In genomic region chr4:108058685-108059440, GRCh38 we compare ENCODE assay signal across 14 cellular contexts.
DNase-seq lines count a peak whose midpoint lies in the region; ATAC-seq and TF ChIP-seq lines count a peak whose summit lies in the region.
"Had no signal": no experiment of that assay in that cellular context is flagged by ENCODE, and none has a peak within 500 bp of the region (broad histone marks: within the 10 kb centered on the region; RNA-seq: fewer than 3 reads in every experiment).

No MANE protein-coding gene starts in this region.

- no peaks in the 10 kb centered on the region for H3K79me2 ChIP-seq in neural progenitor cell (ENCODE audit: low read depth)

- H3K4me1 ChIP-seq in neural progenitor cell, result no peaks in the 10 kb centered on the region
- H3K4me1 ChIP-seq: A549, tibial nerve had no signal

- H3K4me2 ChIP-seq in neural progenitor cell, result no peak overlapping the region
- H3K4me2 ChIP-seq: A549 had no signal

- DNase-seq in NCI-H1417 (lab: John Stamatoyannopoulos, UW) (peak in 2 of 3 experiments; percentile 26 to 76), NCI-H1417 treated with DMSO at 0.1 percent for 48 hours (lab: John Stamatoyannopoulos, UW) (no peak), NCI-H146 treated with DMSO at 0.1 percent for 48 hours (lab: John Stamatoyannopoulos, UW; ENCODE audit: unreplicated experiment) (peak; percentile 35), astrocyte of the hippocampus (ENCODE audit: low read depth, low spot score) (peak; percentile 74), neural progenitor cell (ENCODE audit: low spot score) (peak; percentile 28), SIG-M5 (lab: John Stamatoyannopoulos, UW) (no peak)
- DNase-seq: activated CD8-positive, alpha-beta memory T cell treated with anti-CD3 and anti-CD28 coated beads, Interleukin-2, amount 50 U/mL, for 4 hours; NCI-H187; stimulated activated CD4-positive, alpha-beta T cell treated with anti-CD3 and anti-CD28 coated beads, Interleukin-4, amount 100 ng/mL, for 24 hours had no signal

- H4K20me1 ChIP-seq in neural progenitor cell (ENCODE audit: low read depth), result no peaks in the 10 kb centered on the region

- no peak for ATAC-seq in SK-N-SH treated with all-trans-retinoic acid at 6 μM for 48 hours
- ATAC-seq in HG02870 (IDR thresholded peaks at IDR 0.05; ENCODE audit: unreplicated experiment), result no peak
- ATAC-seq: A549 had no signal

- no peaks in the 10 kb centered on the region for H3K27me3 Mint-ChIP-seq in neural progenitor cell (ENCODE audit: insufficient read depth, low read depth)

- H3K36me3 ChIP-seq in neural progenitor cell, result no peaks in the 10 kb centered on the region
- H3K36me3 ChIP-seq: tibial nerve had no signal

- H3K27ac ChIP-seq in neural progenitor cell, result no peak overlapping the region
- H3K27ac ChIP-seq: A549, tibial nerve had no signal

- no peaks in the 10 kb centered on the region for H3K27me3 ChIP-seq in neural progenitor cell
- H3K27me3 ChIP-seq: tibial nerve had no signal

- H3K27ac Mint-ChIP-seq in neural progenitor cell, result no peak overlapping the region
- H3K27ac Mint-ChIP-seq: dendritic cell treated with granulocyte-macrophage colony-stimulating factor and Interleukin-4, amounts not matched to agents 40 ng/mL and 50 ng/mL, for 4 days had no signal

- no peaks in the 10 kb centered on the region for H3F3A ChIP-seq in neural progenitor cell (ENCODE audit: low read depth)

- H3K4me1 Mint-ChIP-seq in neural progenitor cell, result peaks cover 6% of the 10 kb centered on the region

- no peak for TF ChIP-seq CTCF in neural progenitor cell (IDR thresholded peaks at IDR 0.05)

- no peaks in the 10 kb centered on the region for H3K9me3 ChIP-seq in neural progenitor cell (ENCODE audit: low read depth)
- H3K9me3 ChIP-seq: A549, tibial nerve had no signal

- H3K36me3 Mint-ChIP-seq in neural progenitor cell, result peaks cover 27% of the 10 kb centered on the region

- H3K9ac ChIP-seq in neural progenitor cell, result no peak overlapping the region

- H3K4me3 ChIP-seq in neural progenitor cell, result no peak overlapping the region
- H3K4me3 ChIP-seq: A549, tibial nerve had no signal

- no peaks in the 10 kb centered on the region for H3K9me3 Mint-ChIP-seq in neural progenitor cell
- H3K9me3 Mint-ChIP-seq: dendritic cell treated with granulocyte-macrophage colony-stimulating factor and Interleukin-4, amounts not matched to agents 40 ng/mL and 50 ng/mL, for 4 days had no signal

- no peak overlapping the region for H2AFZ ChIP-seq in neural progenitor cell (replicated peaks)

- H3K4me3 Mint-ChIP-seq in neural progenitor cell, result no peak overlapping the region
- H3K4me3 Mint-ChIP-seq: dendritic cell treated with granulocyte-macrophage colony-stimulating factor and Interleukin-4, amounts not matched to agents 40 ng/mL and 50 ng/mL, for 4 days had no signal

TF ChIP-seq in SK-N-SH treated with all-trans-retinoic acid at 6 μM for 48 hours, 23 proteins besides CTCF, POLR2A, EP300 and RAD21 (continues in another document):
- no peak for TF ChIP-seq TCF4 (CRISPR knock-in tag; IDR thresholded peaks at IDR 0.05; ENCODE audit: borderline replicate concordance)
- TF ChIP-seq GLIS3 (CRISPR knock-in tag; IDR thresholded peaks at IDR 0.05), result no peak
- no peak for TF ChIP-seq ZFP3 (CRISPR knock-in tag; IDR thresholded peaks at IDR 0.05)
- TF ChIP-seq CREB5 (CRISPR knock-in tag; IDR thresholded peaks at IDR 0.05; ENCODE audit: low read depth), result no peak
- TF ChIP-seq ESRRG (CRISPR knock-in tag; IDR thresholded peaks at IDR 0.05), result no peak
- TF ChIP-seq CSRNP3 (CRISPR knock-in tag; IDR thresholded peaks at IDR 0.05), result no peak
- no peak for TF ChIP-seq TOX (CRISPR knock-in tag; IDR thresholded peaks at IDR 0.05; ENCODE audit: borderline replicate concordance)
- TF ChIP-seq SNAI2 (CRISPR knock-in tag; IDR thresholded peaks at IDR 0.05), result no peak
- no peak for TF ChIP-seq CSDC2 (CRISPR knock-in tag; IDR thresholded peaks at IDR 0.05)
- TF ChIP-seq ZNF70 (CRISPR knock-in tag; IDR thresholded peaks at IDR 0.05), result no peak
- no peak for TF ChIP-seq RARB (CRISPR knock-in tag; IDR thresholded peaks at IDR 0.05)
- no peak for TF ChIP-seq POU6F1 (CRISPR knock-in tag; IDR thresholded peaks at IDR 0.05; ENCODE audit: borderline replicate concordance, low read depth)
- TF ChIP-seq ZFP30 (CRISPR knock-in tag; IDR thresholded peaks at IDR 0.05), result no peak
- TF ChIP-seq PPARA (CRISPR knock-in tag; IDR thresholded peaks at IDR 0.05; ENCODE audit: borderline replicate concordance), result no peak
- TF ChIP-seq ZNF8 (CRISPR knock-in tag; IDR thresholded peaks at IDR 0.05), result no peak
- no peak for TF ChIP-seq ARNTL (CRISPR knock-in tag; IDR thresholded peaks at IDR 0.05; ENCODE audit: borderline replicate concordance, low read depth)
- no peak for TF ChIP-seq TSHZ2 (CRISPR knock-in tag; IDR thresholded peaks at IDR 0.05)
- TF ChIP-seq BACH2 (CRISPR knock-in tag; IDR thresholded peaks at IDR 0.05; ENCODE audit: borderline replicate concordance), result no peak

Comparison
In these comparisons a context has a peak if more than half of its experiments do, and no peak if none do; other contexts are left out.
1. DNase-seq: peak in NCI-H1417 (2 of 3), NCI-H146 treated with DMSO at 0.1 percent for 48 hours (single experiment), astrocyte of the hippocampus (single experiment) and neural progenitor cell (single experiment); none in NCI-H1417 treated with DMSO at 0.1 percent for 48 hours (single experiment) and SIG-M5 (single experiment).